1 cellular context compared by ENCODE assay signal in genomic region chr10:95048206-95048605, GRCh38.
TF ChIP-seq lines count a peak whose summit lies in the region.

No MANE protein-coding gene starts in this region.

TF ChIP-seq in HepG2, 621 proteins besides CTCF, POLR2A, EP300 and RAD21 (continued from another document):
- TF ChIP-seq NFE2 (CRISPR knock-in tag; IDR thresholded peaks at IDR 0.05) (no peak), DR1 (CRISPR knock-in tag; IDR thresholded peaks at IDR 0.05) (no peak), GATA4 (IDR thresholded peaks at IDR 0.05; ENCODE audit: borderline replicate concordance, low read depth) (no peak), ZHX1 (CRISPR knock-in tag; IDR thresholded peaks at IDR 0.05; ENCODE audit: low read depth) (no peak), NR2F1 (CRISPR knock-in tag; IDR thresholded peaks at IDR 0.05) (no peak)
